In genomic region chr17:80605326-80606066, GRCh38 we compare ENCODE assay signal across 9 cellular contexts.
DNase-seq lines count a peak whose midpoint lies in the region; ATAC-seq and TF ChIP-seq lines count a peak whose summit lies in the region.
"Had no signal": no experiment of that assay in that cellular context is flagged by ENCODE, and none has a peak within 500 bp of the region (broad histone marks: within the 10 kb centered on the region; RNA-seq: fewer than 3 reads in every experiment).

No MANE protein-coding gene starts in this region.

- H3K4me1 Mint-ChIP-seq in activated naive CD8-positive, alpha-beta T cell treated with anti-CD3 and anti-CD28 coated beads, Interleukin-2, amount 50 U/mL, for 24 hours = peaks cover 68% of the 10 kb centered on the region

- peaks cover 56% of the 10 kb centered on the region for H3K79me2 ChIP-seq in PC-9 (ENCODE audit: low read depth)

- H3K9me3 ChIP-seq in PC-9 (ENCODE audit: insufficient read depth, low read depth) = no peaks in the 10 kb centered on the region

- no peak overlapping the region for H3K4me3 ChIP-seq in PC-9

- H3K4me2 ChIP-seq in PC-9 = peak overlapping the region; percentile 26; the same call in 1 of the 2 replicates

- peak; percentile 73 for DNase-seq in GM10266 (ENCODE audit: extremely low spot score)
- DNase-seq in PC-9 = peak; percentile 64 to 85
- DNase-seq in activated naive CD8-positive, alpha-beta T cell treated with anti-CD3 and anti-CD28 coated beads, Interleukin-2, amount 50 U/mL, for 24 hours = peak; percentile 65
- DNase-seq in stimulated activated CD4-positive, alpha-beta T cell treated with anti-CD3 and anti-CD28 coated beads, Interleukin-4, amount 100 ng/mL, for 24 hours = peak; percentile 84
- DNase-seq in NCI-H446 treated with DMSO at 0.1 percent for 48 hours (lab: John Stamatoyannopoulos, UW) = no peak
- no peak for DNase-seq in D341Med (ENCODE audit: low spot score)
- no peak for DNase-seq in G401 (ENCODE audit: low spot score)

- no peaks in the 10 kb centered on the region for H3K36me3 ChIP-seq in PC-9 (ENCODE audit: low read depth)

- POLR2A ChIA-PET in PC-9 (lab: Charles Lee; ENCODE audit: unreplicated experiment) = interaction anchor here (0.6 to 0.7 kb wide), 2 partner anchors 19 to 1716 kb away, joined by 7 to 10 read pairs; no protein-coding TSS in a partner anchor

- peak; percentile 77 for ATAC-seq in GM21786 (IDR thresholded peaks at IDR 0.05; ENCODE audit: unreplicated experiment)
- peak; percentile 100 for ATAC-seq in activated naive CD8-positive, alpha-beta T cell treated with anti-CD3 and anti-CD28 coated beads, Interleukin-2, amount 50 U/mL, for 24 hours

- no peak for TF ChIP-seq CTCF in GM10266 (IDR thresholded peaks at IDR 0.05; ENCODE audit: control insufficient read depth, insufficient read depth, low read depth, missing control alignments)
- TF ChIP-seq CTCF in PC-9 (conservative IDR thresholded peaks at IDR 0.05) = no peak

- H3K4me3 Mint-ChIP-seq in activated naive CD8-positive, alpha-beta T cell treated with anti-CD3 and anti-CD28 coated beads, Interleukin-2, amount 50 U/mL, for 24 hours = peak overlapping the region; percentile 34
- H3K4me3 Mint-ChIP-seq: dendritic cell treated with granulocyte-macrophage colony-stimulating factor and Interleukin-4, amounts not matched to agents 40 ng/mL and 50 ng/mL, for 4 days had no signal

- peak overlapping the region; percentile 89 for H3K27ac Mint-ChIP-seq in activated naive CD8-positive, alpha-beta T cell treated with anti-CD3 and anti-CD28 coated beads, Interleukin-2, amount 50 U/mL, for 24 hours
- H3K27ac Mint-ChIP-seq: dendritic cell treated with granulocyte-macrophage colony-stimulating factor and Interleukin-4, amounts not matched to agents 40 ng/mL and 50 ng/mL, for 4 days had no signal

- H3K27me3 Mint-ChIP-seq in activated naive CD8-positive, alpha-beta T cell treated with anti-CD3 and anti-CD28 coated beads, Interleukin-2, amount 50 U/mL, for 24 hours = no peaks in the 10 kb centered on the region
- H3K27me3 Mint-ChIP-seq: dendritic cell treated with granulocyte-macrophage colony-stimulating factor and Interleukin-4, amounts not matched to agents 40 ng/mL and 50 ng/mL, for 4 days had no signal

- H4K20me1 ChIP-seq in PC-9 (ENCODE audit: insufficient read depth) = peaks cover 25% of the 10 kb centered on the region

- H3K27ac ChIP-seq in PC-9 = no peak overlapping the region

- H3K9me3 Mint-ChIP-seq in activated naive CD8-positive, alpha-beta T cell treated with anti-CD3 and anti-CD28 coated beads, Interleukin-2, amount 50 U/mL, for 24 hours = no peaks in the 10 kb centered on the region
- H3K9me3 Mint-ChIP-seq: dendritic cell treated with granulocyte-macrophage colony-stimulating factor and Interleukin-4, amounts not matched to agents 40 ng/mL and 50 ng/mL, for 4 days had no signal

- no TSS peak for BruUV-seq in PC-9 (replicated peaks; lab: Mats Ljungman, UMichigan)

- intact Hi-C loops in PC-9 (cut with micrococcal nuclease; ENCODE audit: unreplicated experiment) = no loop called here

- CTCF ChIA-PET in PC-9 (lab: Charles Lee) = interaction anchor here (0.6 kb wide), 1 partner anchor 42 kb away, joined by 3 read pairs; no protein-coding TSS in a partner anchor

- no peaks in the 10 kb centered on the region for H3K27me3 ChIP-seq in PC-9 (ENCODE audit: insufficient read depth, low read depth)

- in situ Hi-C loops in G401 (cut with HindIII; ENCODE audit: low sequenced_read_pairs) = no loop called here

- H3K4me1 ChIP-seq in PC-9 (replicated peaks; ENCODE audit: insufficient read depth) = 0 out of 2 replicates have a peak, but pooled peaks cover 6% of the 10 kb centered on the region

- 0 out of 2 replicates have a peak, but pooled peaks cover 3% of the 10 kb centered on the region for H3F3A ChIP-seq in PC-9 (ENCODE audit: insufficient read depth, low read depth)

- no peaks in the 10 kb centered on the region for H3K9me2 ChIP-seq in PC-9 (ENCODE audit: insufficient read depth)

- H2AFZ ChIP-seq in PC-9 = no peak overlapping the region

- peaks cover 23% of the 10 kb centered on the region for H3K36me3 Mint-ChIP-seq in activated naive CD8-positive, alpha-beta T cell treated with anti-CD3 and anti-CD28 coated beads, Interleukin-2, amount 50 U/mL, for 24 hours (ENCODE audit: low read depth)

Comparison
In these comparisons a context has a peak if more than half of its experiments do, and no peak if none do; other contexts are left out.
1. DNase-seq: peak in GM10266 (single experiment), PC-9 (2 of 2), activated naive CD8-positive, alpha-beta T cell treated with anti-CD3 and anti-CD28 coated beads, Interleukin-2, amount 50 U/mL, for 24 hours (single experiment) and stimulated activated CD4-positive, alpha-beta T cell treated with anti-CD3 and anti-CD28 coated beads, Interleukin-4, amount 100 ng/mL, for 24 hours (single experiment); none in NCI-H446 treated with DMSO at 0.1 percent for 48 hours (single experiment), D341Med (single experiment) and G401 (single experiment).